ENCODE assay signal across 2 cellular contexts in genomic region chr7:87091487-87092066, GRCh38.
TF ChIP-seq lines count a peak whose summit lies in the region.

No MANE protein-coding gene starts in this region.

TF ChIP-seq in GM23338, 12 proteins besides CTCF, POLR2A, EP300 and RAD21 (continued from another document):
- no peak for TF ChIP-seq REST (IDR thresholded peaks at IDR 0.05; ENCODE audit: unreplicated experiment)

TF ChIP-seq in WTC11, 78 proteins besides CTCF, POLR2A, EP300 and RAD21 (continued from another document):
- TF ChIP-seq AR (CRISPR knock-in tag; IDR thresholded peaks at IDR 0.05): no peak
- no peak for TF ChIP-seq IRF1 (CRISPR knock-in tag; IDR thresholded peaks at IDR 0.05)
- no peak for TF ChIP-seq ATF3 (CRISPR knock-in tag; conservative IDR thresholded peaks at IDR 0.05)
- TF ChIP-seq TCF7 (CRISPR knock-in tag; IDR thresholded peaks at IDR 0.05; ENCODE audit: low read depth): no peak
- no peak for TF ChIP-seq ZNF281 (CRISPR knock-in tag; IDR thresholded peaks at IDR 0.05)
- TF ChIP-seq MYBL2 (CRISPR knock-in tag; IDR thresholded peaks at IDR 0.05): no peak
- no peak for TF ChIP-seq ZNF423 (CRISPR knock-in tag; IDR thresholded peaks at IDR 0.05)
- no peak for TF ChIP-seq FOXJ3 (CRISPR knock-in tag; IDR thresholded peaks at IDR 0.05; ENCODE audit: borderline replicate concordance)
- TF ChIP-seq NFYB (CRISPR knock-in tag; conservative IDR thresholded peaks at IDR 0.05; ENCODE audit: low read depth): no peak
- TF ChIP-seq ZNF396 (CRISPR knock-in tag; IDR thresholded peaks at IDR 0.05; ENCODE audit: borderline replicate concordance): no peak
